8 cellular contexts compared by ENCODE assay signal in the genomic region with DNA sequence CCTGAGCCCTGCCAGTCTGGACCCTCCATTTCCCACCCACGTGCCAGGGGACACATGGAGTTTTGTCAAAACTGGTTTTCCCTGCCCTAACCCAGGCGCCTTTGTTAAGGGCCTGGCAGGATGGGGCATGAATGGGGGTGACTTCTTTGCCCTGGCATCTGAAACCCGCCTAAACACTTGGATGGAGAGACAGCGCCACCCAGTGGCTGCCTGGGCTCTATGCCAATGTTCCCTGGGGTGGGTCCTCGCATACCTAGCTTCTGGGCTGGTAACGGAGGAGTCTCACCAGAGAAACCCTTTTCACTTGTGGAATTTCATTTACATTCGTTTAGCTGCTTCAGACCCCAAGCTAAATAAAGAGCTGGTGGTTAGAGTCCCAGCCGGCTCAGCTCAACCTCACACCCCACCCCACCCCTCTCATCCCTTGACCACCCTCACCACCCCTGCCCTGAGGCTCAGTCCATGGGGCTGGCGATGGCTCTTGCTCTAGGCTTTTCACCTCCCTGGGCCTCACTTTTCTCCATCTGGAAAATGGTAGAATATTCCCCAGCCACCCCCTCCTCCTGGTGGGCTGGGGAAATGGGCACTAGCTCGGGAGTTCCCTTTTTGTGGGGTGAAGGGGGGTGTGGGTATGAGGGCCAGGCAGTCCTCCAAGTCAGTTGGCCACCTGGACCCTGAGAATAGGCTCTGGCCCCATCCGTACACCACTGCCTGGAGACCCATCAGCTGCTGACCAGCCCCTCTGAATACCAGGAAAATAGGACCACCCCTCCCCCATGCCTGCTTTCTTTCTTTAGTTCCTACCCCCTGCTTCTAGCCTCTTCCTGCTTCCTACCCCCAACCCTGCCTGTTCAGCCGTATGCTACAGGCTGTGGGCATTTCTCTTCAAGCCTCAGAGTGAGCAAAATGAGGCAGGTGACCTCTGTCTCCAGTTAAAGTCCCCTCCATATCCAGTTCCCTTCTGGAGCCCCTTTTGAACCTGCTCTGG. TPM values are rescaled to one million over a fixed set of nuclear protein-coding genes. Genes with fewer than 3 reads are reported as not detected.
DNase-seq lines count a peak whose midpoint lies in the region; ATAC-seq, FAIRE-seq and TF ChIP-seq lines count a peak whose summit lies in the region.

No MANE protein-coding gene starts in this region.

- no peak for TF ChIP-seq EP300 in sigmoid colon (IDR thresholded peaks at IDR 0.05)

- H3K9me3 ChIP-seq in astrocyte (ENCODE audit: insufficient read depth, low read depth, low read length) (no peaks in the 10 kb centered on the region), hepatocyte (ENCODE audit: low read depth) (no peaks in the 10 kb centered on the region), sigmoid colon (no peaks in the 10 kb centered on the region)

- H3K4me1 Mint-ChIP-seq in astrocyte (ENCODE audit: low read depth, unreplicated experiment) = peaks cover 2% of the 10 kb centered on the region

- H3K9me2 ChIP-seq in hepatocyte (replicated peaks; ENCODE audit: insufficient read depth) = no peaks in the 10 kb centered on the region

- H4K20me1 ChIP-seq in astrocyte (ENCODE audit: insufficient read depth, low read length) = no peaks in the 10 kb centered on the region
- no peaks in the 10 kb centered on the region for H4K20me1 ChIP-seq in hepatocyte (ENCODE audit: insufficient read depth, poor library complexity, severe bottlenecking)

- H3K9ac ChIP-seq in astrocyte (ENCODE audit: low read length) = no peak overlapping the region

- H3K27ac Mint-ChIP-seq in astrocyte (ENCODE audit: unreplicated experiment) = no peak overlapping the region

- H3K79me2 ChIP-seq in astrocyte (ENCODE audit: insufficient read depth, low read length) (no peaks in the 10 kb centered on the region), hepatocyte (no peaks in the 10 kb centered on the region)

- H3K27me3 ChIP-seq in astrocyte (ENCODE audit: insufficient read depth, low read length) = no peaks in the 10 kb centered on the region
- no peaks in the 10 kb centered on the region for H3K27me3 ChIP-seq in hepatocyte
- H3K27me3 ChIP-seq in sigmoid colon = peaks cover 0 to 6% (median 0%) of the 10 kb centered on the region in 3 donors

- DNase-seq in AML-193 (lab: John Stamatoyannopoulos, UW) (peak; percentile 27 to 33), MV-4-11 (lab: John Stamatoyannopoulos, UW) (peak; percentile 14), T-helper 1 cell (peak; percentile 28 to 67 (median 51)), astrocyte (ENCODE audit: low read depth) (peak; percentile 25), hepatocyte (ENCODE audit: low spot score) (peak; percentile 84), sigmoid colon (peak; percentile 83)

- peaks cover 6% of the 10 kb centered on the region for H3K27me3 Mint-ChIP-seq in astrocyte (ENCODE audit: low read depth, unreplicated experiment)

- TF ChIP-seq CTCF in astrocyte (IDR thresholded peaks at IDR 0.05; ENCODE audit: insufficient read depth, low read depth, low read length) = peak; percentile 65
- peak; percentile 66 for TF ChIP-seq CTCF in hepatocyte (IDR thresholded peaks at IDR 0.05; ENCODE audit: poor library complexity)
- peak; percentile 48 to 76 (median 66) for TF ChIP-seq CTCF in sigmoid colon (IDR thresholded peaks at IDR 0.05)

- no peak overlapping the region for H3K4me3 Mint-ChIP-seq in astrocyte (ENCODE audit: unreplicated experiment)

- peak; percentile 29 for FAIRE-seq in astrocyte (lab: Jason Lieb, UNC)

- H3K4me3 ChIP-seq in astrocyte (ENCODE audit: insufficient read depth, low read depth, low read length) = no peak overlapping the region
- H3K4me3 ChIP-seq in hepatocyte = no peak overlapping the region
- no peak overlapping the region for H3K4me3 ChIP-seq in sigmoid colon

- 46% methylated on average over 11 of the region's 12 CpGs for WGBS in hepatocyte (ENCODE audit: low lambda C conversion rate, missing lambda C conversion rate)
- 16 to 20% methylated on average over 12 of the region's 12 CpGs for WGBS in sigmoid colon, 2 donors

- TF ChIP-seq POLR2A in sigmoid colon (IDR thresholded peaks at IDR 0.05) = no peak

- no peaks in the 10 kb centered on the region for H3K4me1 ChIP-seq in astrocyte (ENCODE audit: insufficient read depth, low read length)
- peaks cover 4% of the 10 kb centered on the region for H3K4me1 ChIP-seq in hepatocyte (ENCODE audit: insufficient read depth)
- peaks cover 0 to 9% (median 0%) of the 10 kb centered on the region in 4 donors for H3K4me1 ChIP-seq in sigmoid colon

- H3K36me3 ChIP-seq in astrocyte (ENCODE audit: insufficient read depth, low read length) (no peaks in the 10 kb centered on the region), hepatocyte (replicated peaks; ENCODE audit: insufficient read depth, low read depth) (no peaks in the 10 kb centered on the region), sigmoid colon (no peaks in the 10 kb centered on the region)

- intact Hi-C loops in sigmoid colon (cut with DNase I) = loop anchor here (2.0 to 10.0 kb wide), 2 partner anchors 158 to 394 kb away; a partner anchor contains a TSS

- H2AFZ ChIP-seq in astrocyte (ENCODE audit: low read depth, low read length) = no peak overlapping the region
- no peak overlapping the region for H2AFZ ChIP-seq in hepatocyte

- H3K36me3 Mint-ChIP-seq in astrocyte (ENCODE audit: low read depth, unreplicated experiment) = no peaks in the 10 kb centered on the region

- H3K9me3 Mint-ChIP-seq in astrocyte (ENCODE audit: unreplicated experiment) = no peaks in the 10 kb centered on the region

- H3K4me2 ChIP-seq in astrocyte (ENCODE audit: low read length) (no peak overlapping the region), hepatocyte (no peak overlapping the region)

- H3K27ac ChIP-seq in astrocyte (ENCODE audit: low read depth, low read length) (no peak overlapping the region), hepatocyte (no peak overlapping the region), sigmoid colon (no peak overlapping the region)

- peak; percentile 61 for ATAC-seq in GM19043 (IDR thresholded peaks at IDR 0.05; ENCODE audit: low read depth, unreplicated experiment)
- no peak for ATAC-seq in HG03039 (IDR thresholded peaks at IDR 0.05; ENCODE audit: unreplicated experiment)

RNA-seq across cellular contexts. Expression of a gene that starts 57.1 kb away (rescaled TPM):
- total RNA-seq in astrocyte = 26.9 and 28.9 TPM in 2 replicates
- total RNA-seq in hepatocyte = 49.1 and 56.8 TPM in 2 replicates
- polyA plus RNA-seq in hepatocyte = 57.0 and 71.0 TPM in 2 replicates
- 10 to 100 TPM; 17.0 to 21.8 (median 19.1) TPM for total RNA-seq in sigmoid colon
- polyA plus RNA-seq in sigmoid colon = 10 to 100 TPM in 1 of 3 donors, 1 to 10 TPM in 2; 5.3 to 10.6 (median 6.0) TPM

Comparison
In these comparisons a context has a peak if more than half of its experiments do, and no peak if none do; other contexts are left out.
1. DNase-seq: peak in every context shown above with its lines; median percentile 84 in hepatocyte; 83 in sigmoid colon; 51 in T-helper 1 cell; 30 in AML-193; 25 in astrocyte; 14 in MV-4-11.